Comparison of ENCODE assay signal across 18 cellular contexts in the genomic region with DNA sequence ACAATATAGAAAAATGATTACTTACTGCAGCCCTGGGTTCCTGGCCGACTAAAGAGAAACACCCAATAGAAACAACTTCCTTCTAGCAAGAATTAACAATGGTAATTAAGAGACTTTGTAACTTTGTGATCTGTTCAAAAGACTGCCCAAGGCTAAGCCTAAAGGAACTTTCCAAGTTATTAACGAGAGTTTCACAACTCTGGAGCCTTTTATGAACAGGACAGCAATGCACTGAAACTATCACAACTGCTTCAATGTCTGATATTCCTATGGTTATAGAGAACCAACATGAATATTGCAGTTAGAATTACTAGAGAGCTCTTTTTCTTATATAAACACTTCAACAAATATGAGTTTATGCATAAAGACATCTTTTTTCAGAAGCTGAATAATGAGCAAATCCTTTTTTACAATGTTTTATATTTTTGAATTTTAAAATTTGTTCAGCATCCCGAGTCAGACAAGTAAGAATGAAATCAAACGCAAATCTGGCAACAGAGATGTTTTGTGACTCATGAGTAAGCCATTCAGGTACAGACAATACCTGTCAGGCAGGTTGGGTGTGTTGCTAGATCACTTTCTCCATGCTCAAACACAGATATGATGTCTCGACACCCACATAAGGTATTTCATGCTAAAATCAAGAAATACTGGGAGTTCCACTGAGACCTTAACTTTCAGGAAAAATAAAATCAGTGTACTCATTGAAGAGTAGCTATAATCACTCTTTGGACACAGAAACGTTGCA. TPM values are rescaled to one million over a fixed set of nuclear protein-coding genes. Genes with fewer than 3 reads are reported as not detected.
DNase-seq lines count a peak whose midpoint lies in the region; ATAC-seq and FAIRE-seq lines count a peak whose summit lies in the region.
"Had no signal": no experiment of that assay in that cellular context is flagged by ENCODE, and none has a peak within 500 bp of the region (broad histone marks: within the 10 kb centered on the region; RNA-seq: fewer than 3 reads in every experiment).

No MANE protein-coding gene starts in this region.

- peak; percentile 96 for ATAC-seq in esophagus mucosa
- ATAC-seq: Right ventricle myocardium inferior, T-cell had no signal

- FAIRE-seq in HTR-8/SVneo (lab: Jason Lieb, UNC): no peak
- FAIRE-seq: A204.1, D721Med had no signal

- DNase-seq in NCI-H510A treated with DMSO at 0.1 percent for 48 hours (lab: John Stamatoyannopoulos, UW) (peak; percentile 29), NCI-H510A (lab: John Stamatoyannopoulos, UW) (no peak), mucosa of gallbladder (ENCODE audit: low spot score) (peak; percentile 83), HTR-8/SVneo (ENCODE audit: insufficient read length, low spot score) (no peak), NCI-H524 treated with DMSO at 0.1 percent for 48 hours (lab: John Stamatoyannopoulos, UW) (no peak), NCI-H1694 treated with DMSO at 0.1 percent for 48 hours (lab: John Stamatoyannopoulos, UW) (no peak), AML-193 (lab: John Stamatoyannopoulos, UW) (no peak)
- DNase-seq: cerebellar nuclear complex; hypothalamus; Kasumi-1; NCI-H1417; ovary; stimulated activated CD4-positive, alpha-beta T cell treated with anti-CD3 and anti-CD28 coated beads, Interleukin-4, amount 100 ng/mL, for 1 hour; T-cell had no signal

RNA-seq across cellular contexts. Expression of a gene that starts 22.2 kb away (rescaled TPM):
- 15.5 TPM for total RNA-seq in esophagus mucosa
- 158 TPM for total RNA-seq in mucosa of gallbladder

Comparison
In these comparisons a context has a peak if more than half of its experiments do, and no peak if none do; other contexts are left out.
1. DNase-seq: peak in NCI-H510A treated with DMSO at 0.1 percent for 48 hours (single experiment) and mucosa of gallbladder (single experiment); none in NCI-H510A (single experiment), HTR-8/SVneo (single experiment), NCI-H524 treated with DMSO at 0.1 percent for 48 hours (single experiment), NCI-H1694 treated with DMSO at 0.1 percent for 48 hours (single experiment) and AML-193 (0 of 2).